ENCODE assay signal across 8 cellular contexts in genomic region chr11:70201876-70202861, GRCh38. TPM values are rescaled to one million over a fixed set of nuclear protein-coding genes. Genes with fewer than 3 reads are reported as not detected.
DNase-seq lines count a peak whose midpoint lies in the region; ATAC-seq, FAIRE-seq and TF ChIP-seq lines count a peak whose summit lies in the region.

No MANE protein-coding gene starts in this region.

- H3K9me3 ChIP-seq in astrocyte (ENCODE audit: insufficient read depth, low read depth, low read length) (no peaks in the 10 kb centered on the region), right lobe of liver (no peaks in the 10 kb centered on the region), uterus (no peaks in the 10 kb centered on the region)

- TF ChIP-seq CTCF in astrocyte (IDR thresholded peaks at IDR 0.05; ENCODE audit: insufficient read depth, low read depth, low read length) (no peak), right lobe of liver (IDR thresholded peaks at IDR 0.05) (no peak), uterus (IDR thresholded peaks at IDR 0.05) (no peak)

- H3K9ac ChIP-seq in astrocyte (ENCODE audit: low read length), result peak overlapping the region; percentile 94

- H4K20me1 ChIP-seq in astrocyte (ENCODE audit: insufficient read depth, low read length), result peaks cover 33% of the 10 kb centered on the region

- peaks cover 32% of the 10 kb centered on the region for H3K4me1 Mint-ChIP-seq in activated naive CD4-positive, alpha-beta T cell treated with anti-CD3 and anti-CD28 coated beads, Interleukin-2, amount 50 U/mL, for 24 hours
- peaks cover 23% of the 10 kb centered on the region for H3K4me1 Mint-ChIP-seq in astrocyte (ENCODE audit: low read depth, unreplicated experiment)

- TF ChIP-seq POLR2A in right lobe of liver (IDR thresholded peaks at IDR 0.05), result no peak
- no peak for TF ChIP-seq POLR2A in uterus (IDR thresholded peaks at IDR 0.05)

- DNase-seq in activated naive CD4-positive, alpha-beta T cell treated with Interleukin-2 at 50 U/mL for 16 hours, result no peak
- DNase-seq in astrocyte (ENCODE audit: low read depth), result no peak
- peak in 1 of 3 donors; percentile 58 for DNase-seq in right lobe of liver
- DNase-seq in uterus, result no peak
- DNase-seq in AG20443 (ENCODE audit: low spot score), result no peak
- DNase-seq in NCI-H524 (lab: John Stamatoyannopoulos, UW), result no peak

- no peaks in the 10 kb centered on the region for H3K9me3 Mint-ChIP-seq in activated naive CD4-positive, alpha-beta T cell treated with anti-CD3 and anti-CD28 coated beads, Interleukin-2, amount 50 U/mL, for 24 hours
- H3K9me3 Mint-ChIP-seq in astrocyte (ENCODE audit: unreplicated experiment), result no peaks in the 10 kb centered on the region

- intact Hi-C loops in right lobe of liver (cut with DNase I), result no loop called here
- intact Hi-C loops in uterus (cut with DNase I; ENCODE audit: low total_unique reads), result no loop called here

- H3K4me3 Mint-ChIP-seq in activated naive CD4-positive, alpha-beta T cell treated with anti-CD3 and anti-CD28 coated beads, Interleukin-2, amount 50 U/mL, for 24 hours, result peak overlapping the region; percentile 97
- H3K4me3 Mint-ChIP-seq in astrocyte (ENCODE audit: unreplicated experiment), result peak overlapping the region; percentile 88

- H3K4me3 ChIP-seq in astrocyte (ENCODE audit: insufficient read depth, low read depth, low read length), result peak overlapping the region; percentile 80
- H3K4me3 ChIP-seq in right lobe of liver, result peak overlapping the region; percentile 96 to 100 (median 98)
- peak overlapping the region; percentile 66 to 90 for H3K4me3 ChIP-seq in uterus

- H3K27ac ChIP-seq in astrocyte (ENCODE audit: low read depth, low read length), result no peak overlapping the region
- H3K27ac ChIP-seq in right lobe of liver, result no peak overlapping the region
- H3K27ac ChIP-seq in uterus, result peak overlapping the region; percentile 78 to 87

- no peak for FAIRE-seq in astrocyte (lab: Jason Lieb, UNC)

- H3K27me3 Mint-ChIP-seq in activated naive CD4-positive, alpha-beta T cell treated with anti-CD3 and anti-CD28 coated beads, Interleukin-2, amount 50 U/mL, for 24 hours, result no peaks in the 10 kb centered on the region
- H3K27me3 Mint-ChIP-seq in astrocyte (ENCODE audit: low read depth, unreplicated experiment), result no peaks in the 10 kb centered on the region

- WGBS in right lobe of liver (ENCODE audit: insufficient coverage, low coverage, low lambda C conversion rate, missing lambda C conversion rate), result 73% methylated on average over 25 of the region's 29 CpGs

- H3K4me2 ChIP-seq in astrocyte (ENCODE audit: low read length), result peak overlapping the region; percentile 88

- H3K27ac Mint-ChIP-seq in activated naive CD4-positive, alpha-beta T cell treated with anti-CD3 and anti-CD28 coated beads, Interleukin-2, amount 50 U/mL, for 24 hours, result peak overlapping the region; percentile 97
- H3K27ac Mint-ChIP-seq in astrocyte (ENCODE audit: unreplicated experiment), result peak overlapping the region; percentile 78

- peaks cover 11% of the 10 kb centered on the region for H3K36me3 Mint-ChIP-seq in activated naive CD4-positive, alpha-beta T cell treated with anti-CD3 and anti-CD28 coated beads, Interleukin-2, amount 50 U/mL, for 24 hours
- peaks cover 8% of the 10 kb centered on the region for H3K36me3 Mint-ChIP-seq in astrocyte (ENCODE audit: low read depth, unreplicated experiment)

- peaks cover 11% of the 10 kb centered on the region for H3K36me3 ChIP-seq in astrocyte (ENCODE audit: insufficient read depth, low read length)
- H3K36me3 ChIP-seq in right lobe of liver, result peaks cover 0 to 11% (median 7%) of the 10 kb centered on the region in 4 donors
- no peaks in the 10 kb centered on the region for H3K36me3 ChIP-seq in uterus

- H3K4me1 ChIP-seq in astrocyte (ENCODE audit: insufficient read depth, low read length) (peaks cover 21% of the 10 kb centered on the region), right lobe of liver (peaks cover 0 to 13% (median 4%) of the 10 kb centered on the region in 4 donors), uterus (peaks cover 0 to 18% of the 10 kb centered on the region in 2 donors)

- H3K27me3 ChIP-seq in astrocyte (ENCODE audit: insufficient read depth, low read length), result no peaks in the 10 kb centered on the region
- no peaks in the 10 kb centered on the region for H3K27me3 ChIP-seq in right lobe of liver
- H3K27me3 ChIP-seq in uterus, result no peaks in the 10 kb centered on the region

- ATAC-seq in right lobe of liver, result no peak
- no peak for ATAC-seq in GM21528 (IDR thresholded peaks at IDR 0.05; ENCODE audit: low FRiP score, unreplicated experiment)

- H3K79me2 ChIP-seq in astrocyte (ENCODE audit: insufficient read depth, low read length), result peaks cover 39% of the 10 kb centered on the region

- peak overlapping the region; percentile 78 for H2AFZ ChIP-seq in astrocyte (ENCODE audit: low read depth, low read length)

RNA-seq across cellular contexts. Expression of gene FADD, which starts 0.9 kb away (rescaled TPM):
- total RNA-seq in astrocyte, result 37.8 and 40.8 TPM in 2 replicates
- total RNA-seq in right lobe of liver, result 10 to 100 TPM in 3 of 6 experiments, 1 to 10 TPM in 3; 8.8 to 17.5 (median 10.6) TPM
- total RNA-seq in uterus, result 10 to 100 TPM; 11.5 to 34.6 (median 19.2) TPM

Comparison
In these comparisons a context has a peak if more than half of its experiments do, and no peak if none do; other contexts are left out.
1. H3K27ac ChIP-seq: peak in uterus (2 of 2); none in astrocyte (single experiment) and right lobe of liver (0 of 3).
2. Peak in every context shown above with its lines, with median percentiles within 50 percentile points of each other: H3K4me3 ChIP-seq.